18 cellular contexts compared by ENCODE assay signal in the genomic region with DNA sequence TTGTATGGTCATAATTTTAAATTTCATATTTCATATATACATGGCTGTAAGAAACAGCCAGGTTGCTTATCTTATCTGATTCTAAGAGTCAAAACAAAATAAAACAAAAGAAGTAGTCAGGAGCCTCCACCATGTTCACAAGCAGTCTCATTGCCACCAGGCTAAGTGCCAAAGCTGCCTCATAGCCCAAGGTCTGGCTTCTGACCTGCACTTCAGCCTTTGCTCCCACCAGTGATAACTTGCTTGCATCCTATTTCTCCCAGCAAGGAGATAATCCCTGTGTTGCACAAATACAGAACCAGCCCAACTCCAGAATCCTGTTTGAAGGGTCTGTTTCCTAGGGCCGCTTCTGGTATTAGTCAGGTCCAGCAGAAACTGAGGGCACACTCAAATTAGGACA. TPM values are rescaled to one million over a fixed set of nuclear protein-coding genes. Genes with fewer than 3 reads are reported as not detected.
A peak's percentile ranks its signal among the peaks of the same experiment; 100 is the strongest.
DNase-seq lines count a peak whose midpoint lies in the region; ATAC-seq, FAIRE-seq and TF ChIP-seq lines count a peak whose summit lies in the region.
"Had no signal": no experiment of that assay in that cellular context is flagged by ENCODE, and none has a peak within 500 bp of the region (broad histone marks: within the 10 kb centered on the region; RNA-seq: fewer than 3 reads in every experiment).

No MANE protein-coding gene starts in this region.

- ATAC-seq in HG03280 (IDR thresholded peaks at IDR 0.05; ENCODE audit: unreplicated experiment), result no peak
- no peak for ATAC-seq in HG03439 (IDR thresholded peaks at IDR 0.05; ENCODE audit: unreplicated experiment)

- TF ChIP-seq RAD21 in liver (IDR thresholded peaks at IDR 0.05), result peak; percentile 5 to 9

- H3K4me1 ChIP-seq in Peyer's patch, result no peaks in the 10 kb centered on the region
- H3K4me1 ChIP-seq in liver (ENCODE audit: control insufficient read depth in 4 of 4, insufficient read depth in 4 of 4, low read length in 3 of 4), result peaks cover 0 to 12% (median 9%) of the 10 kb centered on the region in 4 donors
- peaks cover 0 to 3% of the 10 kb centered on the region in 2 donors for H3K4me1 ChIP-seq in small intestine (ENCODE audit: control insufficient read depth in 2 of 2, insufficient read depth in 1 of 2, low read depth in 1 of 2, low read length in 1 of 2)
- H3K4me1 ChIP-seq: BLaER1 had no signal

- H3K27ac ChIP-seq in Peyer's patch (peak overlapping the region in 2 of 4 donors; percentile 36 to 64), liver (ENCODE audit: low read depth in 1 of 2, low read length in 2 of 2) (no peak overlapping the region), small intestine (ENCODE audit: low read depth in 1 of 2, low read length in 1 of 2) (peak overlapping the region in 1 of 2 donors; percentile 81)
- H3K27ac ChIP-seq: BLaER1, GM23248 had no signal

- TF ChIP-seq CTCF in Peyer's patch (IDR thresholded peaks at IDR 0.05) (no peak), liver (IDR thresholded peaks at IDR 0.05; ENCODE audit: low read depth, low read length, missing input control) (no peak)

- 81% methylated on average over 1 of the region's 1 CpG for WGBS in liver
- WGBS in small intestine, 3 donors, result 41 to 80% (median 42%) methylated on average over 1 of the region's 1 CpG

- FAIRE-seq in small intestine (lab: Jason Lieb, UNC), result no peak
- FAIRE-seq: H54 had no signal

- DNase-seq in Peyer's patch (peak in 2 of 3 donors; percentile 78 to 82), erythroblast (lab: John Stamatoyannopoulos, UW) (peak; percentile 24 to 27), small intestine (peak; percentile 89), NCI-H146 treated with DMSO at 0.1 percent for 48 hours (lab: John Stamatoyannopoulos, UW; ENCODE audit: unreplicated experiment) (no peak)
- DNase-seq: 8988T; Calu3; CD4-positive, alpha-beta memory T cell; DMS79 treated with DMSO at 0.1 percent for 48 hours; GF-D8; GM23248; HCEC 1CT had no signal

- no peak overlapping the region for H3K9ac ChIP-seq in liver (ENCODE audit: low read depth in 1 of 2, low read length in 2 of 2)
- H3K9ac ChIP-seq: BLaER1, GM23248 had no signal

- no peak overlapping the region for H3K4me3 ChIP-seq in Peyer's patch
- no peak overlapping the region for H3K4me3 ChIP-seq in liver (ENCODE audit: low read depth in 1 of 3, low read length in 3 of 3)
- H3K4me3 ChIP-seq in small intestine (ENCODE audit: low read depth in 1 of 2, low read length in 2 of 2), result no peak overlapping the region
- H3K4me3 ChIP-seq: BLaER1, GM23248 had no signal

- H3K9me3 ChIP-seq in Peyer's patch, result no peaks in the 10 kb centered on the region
- no peaks in the 10 kb centered on the region for H3K9me3 ChIP-seq in liver (ENCODE audit: control insufficient read depth in 4 of 4, low read length in 3 of 4)
- H3K9me3 ChIP-seq in small intestine (ENCODE audit: control insufficient read depth, low read depth), result no peaks in the 10 kb centered on the region
- H3K9me3 ChIP-seq: BLaER1 had no signal

- no peaks in the 10 kb centered on the region for H3K36me3 ChIP-seq in Peyer's patch
- H3K36me3 ChIP-seq in liver (ENCODE audit: control insufficient read depth in 4 of 4, insufficient read depth in 3 of 4, low read depth in 1 of 4, low read length in 3 of 4), result no peaks in the 10 kb centered on the region
- no peaks in the 10 kb centered on the region for H3K36me3 ChIP-seq in small intestine (ENCODE audit: control insufficient read depth in 2 of 2, insufficient read depth in 2 of 2, low read length in 2 of 2)
- H3K36me3 ChIP-seq: BLaER1 had no signal

- TF ChIP-seq POLR2A in Peyer's patch (IDR thresholded peaks at IDR 0.05) (no peak), erythroblast (IDR thresholded peaks at IDR 0.05; ENCODE audit: low read length) (no peak)

- H3K27me3 ChIP-seq in Peyer's patch (no peaks in the 10 kb centered on the region), liver (ENCODE audit: control insufficient read depth in 4 of 4, insufficient read depth in 4 of 4, low read length in 3 of 4) (no peaks in the 10 kb centered on the region), small intestine (ENCODE audit: control insufficient read depth in 2 of 2, insufficient read depth in 2 of 2, low read length in 2 of 2) (no peaks in the 10 kb centered on the region)
- H3K27me3 ChIP-seq: BLaER1 had no signal

TF ChIP-seq in liver, 16 proteins besides CTCF, POLR2A, EP300 and RAD21:
- TF ChIP-seq FOXA2 (IDR thresholded peaks at IDR 0.05) (peak; percentile 11), SP1 (IDR thresholded peaks at IDR 0.05) (peak; percentile 30), FOXA1 (IDR thresholded peaks at IDR 0.05) (no peak), NR2F2 (IDR thresholded peaks at IDR 0.05) (no peak), EGR1 (IDR thresholded peaks at IDR 0.05; ENCODE audit: low read depth in 2 of 2) (no peak), TAF1 (conservative IDR thresholded peaks at IDR 0.05) (no peak), HNF4A (conservative IDR thresholded peaks at IDR 0.05) (peak; percentile 95 to 98), GABPA (IDR thresholded peaks at IDR 0.05 in 1 of 2, conservative IDR thresholded peaks at IDR 0.05 in 1 of 2) (no peak), JUND (IDR thresholded peaks at IDR 0.05) (peak in 1 of 2 donors; percentile 47), YY1 (IDR thresholded peaks at IDR 0.05) (peak; percentile 17), HNF4G (IDR thresholded peaks at IDR 0.05) (peak; percentile 69), RXRA (IDR thresholded peaks at IDR 0.05) (peak; percentile 9 to 68)
- TF ChIP-seq, protein P1, sequence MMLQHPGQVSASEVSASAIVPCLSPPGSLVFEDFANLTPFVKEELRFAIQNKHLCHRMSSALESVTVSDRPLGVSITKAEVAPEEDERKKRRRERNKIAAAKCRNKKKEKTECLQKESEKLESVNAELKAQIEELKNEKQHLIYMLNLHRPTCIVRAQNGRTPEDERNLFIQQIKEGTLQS (IDR thresholded peaks at IDR 0.05), result no peak
- TF ChIP-seq, protein P2, sequence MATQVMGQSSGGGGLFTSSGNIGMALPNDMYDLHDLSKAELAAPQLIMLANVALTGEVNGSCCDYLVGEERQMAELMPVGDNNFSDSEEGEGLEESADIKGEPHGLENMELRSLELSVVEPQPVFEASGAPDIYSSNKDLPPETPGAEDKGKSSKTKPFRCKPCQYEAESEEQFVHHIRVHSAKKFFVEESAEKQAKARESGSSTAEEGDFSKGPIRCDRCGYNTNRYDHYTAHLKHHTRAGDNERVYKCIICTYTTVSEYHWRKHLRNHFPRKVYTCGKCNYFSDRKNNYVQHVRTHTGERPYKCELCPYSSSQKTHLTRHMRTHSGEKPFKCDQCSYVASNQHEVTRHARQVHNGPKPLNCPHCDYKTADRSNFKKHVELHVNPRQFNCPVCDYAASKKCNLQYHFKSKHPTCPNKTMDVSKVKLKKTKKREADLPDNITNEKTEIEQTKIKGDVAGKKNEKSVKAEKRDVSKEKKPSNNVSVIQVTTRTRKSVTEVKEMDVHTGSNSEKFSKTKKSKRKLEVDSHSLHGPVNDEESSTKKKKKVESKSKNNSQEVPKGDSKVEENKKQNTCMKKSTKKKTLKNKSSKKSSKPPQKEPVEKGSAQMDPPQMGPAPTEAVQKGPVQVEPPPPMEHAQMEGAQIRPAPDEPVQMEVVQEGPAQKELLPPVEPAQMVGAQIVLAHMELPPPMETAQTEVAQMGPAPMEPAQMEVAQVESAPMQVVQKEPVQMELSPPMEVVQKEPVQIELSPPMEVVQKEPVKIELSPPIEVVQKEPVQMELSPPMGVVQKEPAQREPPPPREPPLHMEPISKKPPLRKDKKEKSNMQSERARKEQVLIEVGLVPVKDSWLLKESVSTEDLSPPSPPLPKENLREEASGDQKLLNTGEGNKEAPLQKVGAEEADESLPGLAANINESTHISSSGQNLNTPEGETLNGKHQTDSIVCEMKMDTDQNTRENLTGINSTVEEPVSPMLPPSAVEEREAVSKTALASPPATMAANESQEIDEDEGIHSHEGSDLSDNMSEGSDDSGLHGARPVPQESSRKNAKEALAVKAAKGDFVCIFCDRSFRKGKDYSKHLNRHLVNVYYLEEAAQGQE (IDR thresholded peaks at IDR 0.05), result no peak
- TF ChIP-seq, protein P3, sequence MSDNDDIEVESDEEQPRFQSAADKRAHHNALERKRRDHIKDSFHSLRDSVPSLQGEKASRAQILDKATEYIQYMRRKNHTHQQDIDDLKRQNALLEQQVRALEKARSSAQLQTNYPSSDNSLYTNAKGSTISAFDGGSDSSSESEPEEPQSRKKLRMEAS (IDR thresholded peaks at IDR 0.05), result no peak
- TF ChIP-seq, protein P4, sequence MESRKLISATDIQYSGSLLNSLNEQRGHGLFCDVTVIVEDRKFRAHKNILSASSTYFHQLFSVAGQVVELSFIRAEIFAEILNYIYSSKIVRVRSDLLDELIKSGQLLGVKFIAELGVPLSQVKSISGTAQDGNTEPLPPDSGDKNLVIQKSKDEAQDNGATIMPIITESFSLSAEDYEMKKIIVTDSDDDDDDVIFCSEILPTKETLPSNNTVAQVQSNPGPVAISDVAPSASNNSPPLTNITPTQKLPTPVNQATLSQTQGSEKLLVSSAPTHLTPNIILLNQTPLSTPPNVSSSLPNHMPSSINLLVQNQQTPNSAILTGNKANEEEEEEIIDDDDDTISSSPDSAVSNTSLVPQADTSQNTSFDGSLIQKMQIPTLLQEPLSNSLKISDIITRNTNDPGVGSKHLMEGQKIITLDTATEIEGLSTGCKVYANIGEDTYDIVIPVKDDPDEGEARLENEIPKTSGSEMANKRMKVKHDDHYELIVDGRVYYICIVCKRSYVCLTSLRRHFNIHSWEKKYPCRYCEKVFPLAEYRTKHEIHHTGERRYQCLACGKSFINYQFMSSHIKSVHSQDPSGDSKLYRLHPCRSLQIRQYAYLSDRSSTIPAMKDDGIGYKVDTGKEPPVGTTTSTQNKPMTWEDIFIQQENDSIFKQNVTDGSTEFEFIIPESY (IDR thresholded peaks at IDR 0.05), result no peak

RNA-seq across cellular contexts. Expression of a gene that starts 53.9 kb away (rescaled TPM):
- total RNA-seq in Peyer's patch (100 to 1,000 TPM in 2 of 4 donors, 10 to 100 TPM in 2; 27.2 to 152 (median 87.2) TPM), liver (10 to 100 TPM in 1 of 2 donors, 1 to 10 TPM in 1; 3.3 to 33.7 TPM)
- polyA plus RNA-seq in liver (100 to 1,000 TPM in 1 of 2 donors, 10 to 100 TPM in 1; 58.3 to 492 TPM), small intestine (10 to 100 TPM; 21.9 to 42.7 (median 22.8) TPM)
- total RNA-seq: CD4-positive, alpha-beta memory T cell had no signal
- polyA plus RNA-seq: CD14-positive monocyte had no signal

RNA-seq across cellular contexts. Expression of a gene that starts 58.7 kb away (rescaled TPM):
- total RNA-seq in Peyer's patch (10 to 100 TPM in 3 of 4 donors, 1 to 10 TPM in 1; 4.0 to 36.7 (median 23.0) TPM), liver (1 to 10 TPM; 5.4 to 7.4 TPM)
- polyA plus RNA-seq in liver (10 to 100 TPM; 11.2 to 15.4 TPM), small intestine (10 to 100 TPM in 1 of 3 donors, 1 to 10 TPM in 2; 2.2 to 44.7 (median 4.1) TPM)
- total RNA-seq: A673, Calu3 had no signal
- polyA plus RNA-seq: CD14-positive monocyte had no signal
